In genomic region chr16:86490859-86491642, GRCh38 we compare ENCODE assay signal across 21 cellular contexts. TPM values are rescaled to one million over a fixed set of nuclear protein-coding genes. Genes with fewer than 3 reads are reported as not detected.
DNase-seq lines count a peak whose midpoint lies in the region; ATAC-seq, FAIRE-seq and TF ChIP-seq lines count a peak whose summit lies in the region.
"Had no signal": no experiment of that assay in that cellular context is flagged by ENCODE, and none has a peak within 500 bp of the region (broad histone marks: within the 10 kb centered on the region; RNA-seq: fewer than 3 reads in every experiment).

No MANE protein-coding gene starts in this region.

- no peaks in the 10 kb centered on the region for H3K9me3 Mint-ChIP-seq in activated naive CD4-positive, alpha-beta T cell treated with anti-CD3 and anti-CD28 coated beads, Interleukin-2, amount 10 ng/mL, durations not matched to agents 7 days and 5 days
- H3K9me3 Mint-ChIP-seq: activated CD4-positive, alpha-beta memory T cell treated with anti-CD3 and anti-CD28 coated beads, Interleukin-2, amount 10 ng/mL, durations not matched to agents 7 days and 5 days had no signal

- peak overlapping the region in 1 of 2 donors; percentile 3 for H3K27ac ChIP-seq in left lung
- H3K27ac ChIP-seq: heart right ventricle, KMS-11, neutrophil, tibial artery had no signal

- DNase-seq in activated naive CD4-positive, alpha-beta T cell treated with anti-CD3 and anti-CD28 coated beads, Interleukin-2, amount 10 ng/mL, durations not matched to agents 7 days and 5 days: peak; percentile 13
- no peak for DNase-seq in activated naive CD4-positive, alpha-beta T cell treated with anti-CD3 and anti-CD28 coated beads, Interleukin-2, amount 50 U/mL, for 16 hours
- DNase-seq in bronchial epithelial cell (ENCODE audit: low read depth): no peak
- no peak for DNase-seq in left lung
- peak; percentile 53 for DNase-seq in urothelium cell line (ENCODE audit: low spot score)
- DNase-seq in activated CD4-positive, alpha-beta T cell treated with anti-CD3 and anti-CD28 coated beads, Interleukin-2, amount 50 U/mL, for 1 hour: no peak
- no peak for DNase-seq in activated CD4-positive, alpha-beta T cell treated with anti-CD3 and anti-CD28 coated beads, Interleukin-2, amount 50 U/mL, for 4 hours
- DNase-seq: activated CD4-positive, alpha-beta memory T cell treated with anti-CD3 and anti-CD28 coated beads, Interleukin-2, amount 10 ng/mL, durations not matched to agents 7 days and 5 days; cerebellar nuclear complex; COR-L47; heart right ventricle; islet precursor cell; NCI-H1436; NCI-H345; stimulated activated CD4-positive, alpha-beta T cell treated with anti-CD3 and anti-CD28 coated beads, Interleukin-4, amount 100 ng/mL, for 24 hours; tibial artery had no signal

- H3K27ac Mint-ChIP-seq in activated naive CD4-positive, alpha-beta T cell treated with anti-CD3 and anti-CD28 coated beads, Interleukin-2, amount 10 ng/mL, durations not matched to agents 7 days and 5 days: no peak overlapping the region
- H3K27ac Mint-ChIP-seq: activated CD4-positive, alpha-beta memory T cell treated with anti-CD3 and anti-CD28 coated beads, Interleukin-2, amount 10 ng/mL, durations not matched to agents 7 days and 5 days had no signal

- FAIRE-seq in bronchial epithelial cell (lab: Jason Lieb, UNC): peak; percentile 40
- peak; percentile 50 for FAIRE-seq in urothelium cell line (lab: Jason Lieb, UNC)
- FAIRE-seq: A204.1, endothelial cell of umbilical vein had no signal

- no peak for TF ChIP-seq CTCF in bronchial epithelial cell (IDR thresholded peaks at IDR 0.05; ENCODE audit: insufficient read depth, low read length, severe bottlenecking)
- TF ChIP-seq CTCF in left lung (IDR thresholded peaks at IDR 0.05): no peak

- intact Hi-C loops in left lung (cut with DNase I): no loop called here

- no peaks in the 10 kb centered on the region for H3K9me3 ChIP-seq in left lung
- H3K9me3 ChIP-seq: heart right ventricle, neutrophil had no signal

- CTCF ChIA-PET in activated naive CD4-positive, alpha-beta T cell treated with anti-CD3 and anti-CD28 coated beads, Interleukin-2, amount 10 ng/mL, durations not matched to agents 7 days and 5 days (lab: Charles Lee): no interaction called here

- no peak overlapping the region for H3K4me3 Mint-ChIP-seq in activated naive CD4-positive, alpha-beta T cell treated with anti-CD3 and anti-CD28 coated beads, Interleukin-2, amount 10 ng/mL, durations not matched to agents 7 days and 5 days
- H3K4me3 Mint-ChIP-seq: activated CD4-positive, alpha-beta memory T cell treated with anti-CD3 and anti-CD28 coated beads, Interleukin-2, amount 10 ng/mL, durations not matched to agents 7 days and 5 days had no signal

- no peak overlapping the region for H3K4me3 ChIP-seq in bronchial epithelial cell (ENCODE audit: low read depth, low read length)
- H3K4me3 ChIP-seq in left lung: no peak overlapping the region
- H3K4me3 ChIP-seq: heart right ventricle, tibial artery had no signal

- ATAC-seq in left lung (peak; percentile 53), HG03095 (IDR thresholded peaks at IDR 0.05; ENCODE audit: unreplicated experiment) (no peak)
- ATAC-seq: heart right ventricle had no signal

- no peaks in the 10 kb centered on the region for H3K36me3 Mint-ChIP-seq in activated naive CD4-positive, alpha-beta T cell treated with anti-CD3 and anti-CD28 coated beads, Interleukin-2, amount 10 ng/mL, durations not matched to agents 7 days and 5 days

- H3K27me3 ChIP-seq in bronchial epithelial cell (ENCODE audit: control insufficient read depth, insufficient read depth, low read length) (peaks cover 47% of the 10 kb centered on the region), left lung (peaks cover 19 to 84% of the 10 kb centered on the region in 2 donors)

- H3K4me1 Mint-ChIP-seq in activated naive CD4-positive, alpha-beta T cell treated with anti-CD3 and anti-CD28 coated beads, Interleukin-2, amount 10 ng/mL, durations not matched to agents 7 days and 5 days: no peaks in the 10 kb centered on the region
- H3K4me1 Mint-ChIP-seq: activated CD4-positive, alpha-beta memory T cell treated with anti-CD3 and anti-CD28 coated beads, Interleukin-2, amount 10 ng/mL, durations not matched to agents 7 days and 5 days had no signal

- H3K27me3 Mint-ChIP-seq in activated naive CD4-positive, alpha-beta T cell treated with anti-CD3 and anti-CD28 coated beads, Interleukin-2, amount 10 ng/mL, durations not matched to agents 7 days and 5 days: peaks cover 73% of the 10 kb centered on the region

- peaks cover 0 to 5% of the 10 kb centered on the region in 2 donors for H3K4me1 ChIP-seq in left lung
- H3K4me1 ChIP-seq: heart right ventricle had no signal

- H3K36me3 ChIP-seq in bronchial epithelial cell (ENCODE audit: control insufficient read depth, insufficient read depth, low read length) (no peaks in the 10 kb centered on the region), left lung (no peaks in the 10 kb centered on the region)
- H3K36me3 ChIP-seq: heart right ventricle, neutrophil, tibial artery had no signal

RNA-seq across cellular contexts. Expression of gene FOXF1, which starts 19.3 kb away (rescaled TPM):
- total RNA-seq in bronchial epithelial cell (0.26 TPM in 1 of 2 replicates, not detected in the other), left lung (10 to 100 TPM; 21.7 to 30.3 TPM)
- total RNA-seq: activated CD4-positive, alpha-beta memory T cell treated with anti-CD3 and anti-CD28 coated beads, Interleukin-2, amount 10 ng/mL, durations not matched to agents 7 days and 5 days had no signal

Comparison
In these comparisons a context has a peak if more than half of its experiments do, and no peak if none do; other contexts are left out.
1. DNase-seq: peak in activated naive CD4-positive, alpha-beta T cell treated with anti-CD3 and anti-CD28 coated beads, Interleukin-2, amount 10 ng/mL, durations not matched to agents 7 days and 5 days (single experiment) and urothelium cell line (single experiment); none in activated naive CD4-positive, alpha-beta T cell treated with anti-CD3 and anti-CD28 coated beads, Interleukin-2, amount 50 U/mL, for 16 hours (single experiment), bronchial epithelial cell (single experiment), left lung (0 of 2), activated CD4-positive, alpha-beta T cell treated with anti-CD3 and anti-CD28 coated beads, Interleukin-2, amount 50 U/mL, for 1 hour (single experiment) and activated CD4-positive, alpha-beta T cell treated with anti-CD3 and anti-CD28 coated beads, Interleukin-2, amount 50 U/mL, for 4 hours (0 of 2).
2. RNA of gene FOXF1, which starts 19.3 kb away (total RNA-seq): 21.7 to 30.3 TPM in left lung; 0.26 TPM in bronchial epithelial cell; every median in the first group is over 10 times any median in the second.